Comparison of ENCODE assay signal across 8 cellular contexts in genomic region chr19:34253711-34254551, GRCh38. TPM values are rescaled to one million over a fixed set of nuclear protein-coding genes. Genes with fewer than 3 reads are reported as not detected.
DNase-seq lines count a peak whose midpoint lies in the region; ATAC-seq, FAIRE-seq and TF ChIP-seq lines count a peak whose summit lies in the region.

No MANE protein-coding gene starts in this region.

- peak; percentile 60 for FAIRE-seq in GM18507 (lab: Jason Lieb, UNC)

- no peaks in the 10 kb centered on the region for H3K9me3 ChIP-seq in OCI-LY7 (ENCODE audit: low read length)

- POLR2A ChIA-PET in OCI-LY7 (lab: Charles Lee): no interaction called here

- H3K4me2 ChIP-seq in OCI-LY7 (ENCODE audit: low read length): peak overlapping the region; percentile 76

- H3K79me2 ChIP-seq in OCI-LY7 (ENCODE audit: insufficient read depth, low read depth, low read length): peaks cover 11% of the 10 kb centered on the region; the same call in 1 of the 2 replicates

- H3K9me2 ChIP-seq in OCI-LY7 (ENCODE audit: insufficient read depth, low read length): no peaks in the 10 kb centered on the region

- H4K20me1 ChIP-seq in OCI-LY7 (ENCODE audit: insufficient read depth, low read length): no peaks in the 10 kb centered on the region

- peak overlapping the region; percentile 77 for H3K4me3 ChIP-seq in AG10803 (ENCODE audit: low read length)
- H3K4me3 ChIP-seq in OCI-LY7 (ENCODE audit: low read depth, low read length, poor library complexity, severe bottlenecking): peak overlapping the region; percentile 94

- H3K4me1 ChIP-seq in OCI-LY7 (ENCODE audit: insufficient read depth, low read length, poor library complexity, severe bottlenecking): peaks cover 15% of the 10 kb centered on the region

- DNase-seq in AG10803 (ENCODE audit: low read depth) (peak; percentile 45), GM18507 (ENCODE audit: extremely low spot score, insufficient read length, low read depth) (no peak), OCI-LY7 (ENCODE audit: low spot score) (peak; percentile 89), amygdala (lab: John Stamatoyannopoulos, UW) (peak in 54 of 56 donors; percentile 24 to 90 (median 69)), hypothalamus (lab: John Stamatoyannopoulos, UW) (peak in 48 of 51 donors; percentile 23 to 92 (median 75)), renal cortical epithelial cell (ENCODE audit: low read depth) (peak; percentile 31), NCI-H187 treated with DMSO at 0.1 percent for 48 hours (lab: John Stamatoyannopoulos, UW) (no peak)

- CTCF ChIA-PET in OCI-LY7 (lab: Charles Lee; ENCODE audit: unreplicated experiment): interaction anchor here (0.6 kb wide), 1 partner anchor 9 kb away, joined by 4 read pairs; no protein-coding TSS in a partner anchor

- TF ChIP-seq CTCF in AG10803 (conservative IDR thresholded peaks at IDR 0.05; ENCODE audit: low read length) (no peak), OCI-LY7 (conservative IDR thresholded peaks at IDR 0.05; ENCODE audit: low read length) (no peak; the same call in 1 of the 2 replicates)

- no TSS peak for BruUV-seq in OCI-LY7 (replicated peaks; lab: Mats Ljungman, UMichigan)

- intact Hi-C loops in OCI-LY7 (cut with micrococcal nuclease; ENCODE audit: unreplicated experiment): no loop called here

- peak overlapping the region; percentile 96 for H2AFZ ChIP-seq in OCI-LY7 (ENCODE audit: low read length)

- peak overlapping the region; percentile 47 for H3K27ac ChIP-seq in OCI-LY7 (ENCODE audit: low read depth, low read length, poor library complexity, severe bottlenecking)

- ATAC-seq in HG03095 (IDR thresholded peaks at IDR 0.05; ENCODE audit: unreplicated experiment): peak; percentile 20

- H3K36me3 ChIP-seq in OCI-LY7 (ENCODE audit: insufficient read depth, low read length): no peaks in the 10 kb centered on the region

RNA-seq across cellular contexts. Expression of gene GARRE1, which starts 0.4 kb away (rescaled TPM):
- total RNA-seq in OCI-LY7 (2014; rRNA removed; shearing (Covaris generic)): 11.1 and 15.4 TPM in 2 replicates
- total RNA-seq in OCI-LY7 (2022): 18.8 and 19.8 TPM in 2 replicates
- total RNA-seq in renal cortical epithelial cell: 8.9 and 19.7 TPM in 2 replicates

Comparison
In these comparisons a context has a peak if more than half of its experiments do, and no peak if none do; other contexts are left out.
1. DNase-seq: peak in AG10803 (single experiment), OCI-LY7 (single experiment), amygdala (54 of 56), hypothalamus (48 of 51) and renal cortical epithelial cell (single experiment); none in GM18507 (single experiment) and NCI-H187 treated with DMSO at 0.1 percent for 48 hours (single experiment).